Comparison of ENCODE assay signal across 27 cellular contexts in genomic region chr10:48627984-48628609, GRCh38. TPM values are rescaled to one million over a fixed set of nuclear protein-coding genes. Genes with fewer than 3 reads are reported as not detected.
DNase-seq lines count a peak whose midpoint lies in the region; ATAC-seq and TF ChIP-seq lines count a peak whose summit lies in the region.
"Had no signal": no experiment of that assay in that cellular context is flagged by ENCODE, and none has a peak within 500 bp of the region (broad histone marks: within the 10 kb centered on the region; RNA-seq: fewer than 3 reads in every experiment).

No MANE protein-coding gene starts in this region.

- no peak for ATAC-seq in GM21447 (IDR thresholded peaks at IDR 0.05; ENCODE audit: unreplicated experiment)
- ATAC-seq: activated CD4-positive, CD25-positive, alpha-beta regulatory T cell treated with anti-CD3 and anti-CD28 coated beads, Interleukin-2, amount 50 U/mL, for 24 hours; effector memory CD8-positive, alpha-beta T cell; K562; lower lobe of right lung had no signal

- DNase-seq in DMS 273 (lab: John Stamatoyannopoulos, UW; ENCODE audit: unreplicated experiment) (peak; percentile 96), LHCN-M2 (ENCODE audit: low read depth) (peak; percentile 51), SK-N-DZ (ENCODE audit: low spot score) (peak; percentile 59), fibroblast of villous mesenchyme (ENCODE audit: low read depth) (peak; percentile 65), NCI-H1436 treated with DMSO at 0.1 percent for 48 hours (lab: John Stamatoyannopoulos, UW) (no peak), NCI-H2196 (lab: John Stamatoyannopoulos, UW; ENCODE audit: unreplicated experiment) (no peak)
- no peak for DNase-seq in activated T-cell treated with anti-CD3 and anti-CD28 coated beads, Interleukin-2, amount 50 U/mL, for 48 hours
- DNase-seq: activated CD4-positive, alpha-beta memory T cell treated with anti-CD3 and anti-CD28 coated beads, Interleukin-2, amount 10 ng/mL, durations not matched to agents 7 days and 5 days; activated T-cell treated with anti-CD3 and anti-CD28 coated beads for 4 hours; adrenal gland; CD4-positive, CD25-positive, alpha-beta regulatory T cell; effector memory CD8-positive, alpha-beta T cell; GM23248; lower lobe of right lung; MM.1S; NCI-H2227 treated with DMSO at 0.1 percent for 48 hours; NK-92 treated with Interleukin-12 subunit alpha and Interleukin-12 subunit beta, amount 100 ng/mL, for 24 hours; SHP77 treated with DMSO at 0.1 percent for 48 hours; sigmoid colon; stimulated activated CD4-positive, alpha-beta T cell treated with anti-CD3 and anti-CD28 coated beads, Interleukin-15, amount 100 ng/mL, for 24 hours; T-cell; transverse colon had no signal

- TF ChIP-seq CTCF in fibroblast of villous mesenchyme (IDR thresholded peaks at IDR 0.05; ENCODE audit: insufficient read depth, low read depth, low read length), result no peak

- H3K4me3 ChIP-seq in fibroblast of villous mesenchyme (ENCODE audit: low read depth, low read length), result no peak overlapping the region
- H3K4me3 ChIP-seq: adrenal gland, GM23248, K562, lower lobe of right lung, sigmoid colon, transverse colon had no signal

RNA-seq across cellular contexts. Expression of gene ARHGAP22, which starts 23.2 kb away (rescaled TPM):
- 255 and 312 TPM in 2 replicates for total RNA-seq in LHCN-M2 (2014; rRNA removed)
- polyA plus RNA-seq in LHCN-M2 (2012), result 102 TPM
- polyA plus RNA-seq in SK-N-DZ (2014; cell fraction: cytosol; rRNA removed), result 9.1 and 10.3 TPM in 2 replicates
- 14.3 and 16.5 TPM in 2 replicates for polyA plus RNA-seq in SK-N-DZ (2014; cell fraction: nucleus; rRNA removed)
- 22.9 and 31.6 TPM in 2 replicates for total RNA-seq in fibroblast of villous mesenchyme
- polyA plus RNA-seq: CD4-positive, CD25-positive, alpha-beta regulatory T cell had no signal

RNA-seq across cellular contexts. Expression of gene WDFY4, which starts 56.6 kb away (rescaled TPM):
- not detected in 2 replicates for total RNA-seq in LHCN-M2 (2014; rRNA removed)
- not detected for polyA plus RNA-seq in LHCN-M2 (2012)
- polyA plus RNA-seq in SK-N-DZ (2014; cell fraction: cytosol; rRNA removed), result 0.59 and 2.1 TPM in 2 replicates
- 1.3 and 3.4 TPM in 2 replicates for polyA plus RNA-seq in SK-N-DZ (2014; cell fraction: nucleus; rRNA removed)
- total RNA-seq in fibroblast of villous mesenchyme, result not detected in 2 replicates
- total RNA-seq: GM23248, neural crest cell had no signal
- polyA plus RNA-seq: AG04450, GM23248 had no signal

Comparison
In these comparisons a context has a peak if more than half of its experiments do, and no peak if none do; other contexts are left out.
1. DNase-seq: peak in DMS 273 (single experiment), LHCN-M2 (single experiment), SK-N-DZ (single experiment) and fibroblast of villous mesenchyme (single experiment); none in NCI-H1436 treated with DMSO at 0.1 percent for 48 hours (single experiment), activated T-cell treated with anti-CD3 and anti-CD28 coated beads, Interleukin-2, amount 50 U/mL, for 48 hours (0 of 2) and NCI-H2196 (single experiment).